In the genomic region with DNA sequence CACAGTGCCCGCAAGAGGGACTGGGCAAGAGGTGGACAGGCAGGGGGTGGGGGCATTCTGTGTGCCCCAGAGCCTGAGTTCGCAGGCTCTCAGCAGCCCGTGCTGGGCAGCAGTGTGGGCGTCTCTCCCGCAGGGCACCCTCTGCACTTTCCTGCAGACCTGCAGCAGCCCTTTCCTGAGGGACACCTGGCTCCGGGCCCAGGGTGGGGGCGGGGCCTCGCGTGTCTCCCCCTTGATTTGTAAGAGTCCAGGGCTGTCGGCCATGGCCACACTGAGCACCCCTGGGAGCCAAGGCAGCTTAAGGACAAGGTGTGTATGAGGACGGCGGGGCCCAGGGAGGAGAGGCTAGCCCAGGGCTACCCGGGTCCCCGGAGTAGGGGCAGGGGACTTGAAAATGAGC, we compare ENCODE assay signal across 11 cellular contexts. TPM values are rescaled to one million over a fixed set of nuclear protein-coding genes. Genes with fewer than 3 reads are reported as not detected.
A peak's percentile ranks its signal among the peaks of the same experiment; 100 is the strongest.
DNase-seq lines count a peak whose midpoint lies in the region; ATAC-seq and TF ChIP-seq lines count a peak whose summit lies in the region.
"Had no signal": no experiment of that assay in that cellular context is flagged by ENCODE, and none has a peak within 500 bp of the region (broad histone marks: within the 10 kb centered on the region; RNA-seq: fewer than 3 reads in every experiment).

No MANE protein-coding gene starts in this region.

- peak; percentile 64 for DNase-seq in H7
- DNase-seq in SK-N-SH, result no peak
- DNase-seq in left lobe of liver (ENCODE audit: low spot score), result peak; percentile 89
- no peak for DNase-seq in activated CD8-positive, alpha-beta memory T cell treated with anti-CD3 and anti-CD28 coated beads, Interleukin-2, amount 50 U/mL, for 48 hours
- no peak for DNase-seq in HT-29 (ENCODE audit: low spot score)
- DNase-seq in AG20443 (ENCODE audit: low spot score), result no peak
- DNase-seq: activated gamma-delta T cell treated with Interleukin-2 at 50 U/mL for 16 hours, islet precursor cell, NCI-H146 had no signal

- H3K36me3 ChIP-seq in H7 (replicated peaks; ENCODE audit: control insufficient read depth, insufficient read depth, low read length), result no peaks in the 10 kb centered on the region
- H3K36me3 ChIP-seq in SK-N-SH (replicated peaks in 1 of 2; ENCODE audit: control insufficient read depth in 1 of 2, insufficient read depth in 2 of 2, low read length in 1 of 2), result no peaks in the 10 kb centered on the region

- H3F3A ChIP-seq in SK-N-SH (replicated peaks; ENCODE audit: insufficient read depth), result peaks cover 10% of the 10 kb centered on the region

- TF ChIP-seq RAD21 in SK-N-SH (IDR thresholded peaks at IDR 0.05; ENCODE audit: low read length), result no peak

- no peaks in the 10 kb centered on the region for H4K20me1 ChIP-seq in SK-N-SH (ENCODE audit: insufficient read depth)

- H3K4me2 ChIP-seq in SK-N-SH, result peak overlapping the region; percentile 77; the same call in 1 of the 2 replicates

- no peaks in the 10 kb centered on the region for H3K9me3 ChIP-seq in SK-N-SH

- TF ChIP-seq CTCF in SK-N-SH (IDR thresholded peaks at IDR 0.05), result no peak

- H3K27ac ChIP-seq in SK-N-SH (ENCODE audit: low read depth in 2 of 2, low read length in 1 of 2), result peak overlapping the region; percentile 63 to 97; a peak in 3 of 4 replicates
- peak overlapping the region in 18 of 21 experiments; percentile 6 to 85 (median 66) for H3K27ac ChIP-seq in skin epidermis

- H3K4me1 ChIP-seq in SK-N-SH (ENCODE audit: control insufficient read depth in 1 of 2, insufficient read depth in 2 of 2, low read depth in 1 of 2, low read length in 1 of 2), result peaks cover 19 to 81% of the 10 kb centered on the region in 2 experiments

- H3K79me2 ChIP-seq in SK-N-SH (ENCODE audit: insufficient read depth), result no peaks in the 10 kb centered on the region

- TF ChIP-seq EP300 in SK-N-SH (IDR thresholded peaks at IDR 0.05; ENCODE audit: borderline replicate concordance in 1 of 2, low read depth in 1 of 2, low read length in 1 of 2), result no peak

- H3K27me3 ChIP-seq in H7 (ENCODE audit: control insufficient read depth, insufficient read depth, low read length) (no peaks in the 10 kb centered on the region), SK-N-SH (ENCODE audit: insufficient read depth) (no peaks in the 10 kb centered on the region)

- H3K9ac ChIP-seq in SK-N-SH, result peak overlapping the region; percentile 53

- POLR2A ChIA-PET in SK-N-SH (lab: Yijun Ruan, JAX), result interaction anchor here (1.3 to 2.3 kb wide), 5 partner anchors 11 to 91 kb away, joined by 3 to 25 read pairs (median 4); no protein-coding TSS in a partner anchor

- 64% methylated on average over 7 of the region's 14 CpGs for WGBS in SK-N-SH (ENCODE audit: low lambda C conversion rate)

- H3K4me3 ChIP-seq in H7 (ENCODE audit: insufficient read depth, low read depth, low read length) (no peak overlapping the region), SK-N-SH (ENCODE audit: low read depth in 2 of 2, low read length in 1 of 2) (no peak overlapping the region), skin epidermis (no peak overlapping the region)

- peak; percentile 45 for ATAC-seq in left lobe of liver
- no peak for ATAC-seq in HG03520 (IDR thresholded peaks at IDR 0.05; ENCODE audit: unreplicated experiment)

- CTCF ChIA-PET in SK-N-SH (lab: Yijun Ruan, JAX), result interaction anchor here (0.7 to 15.7 kb wide), 10 partner anchors 19 to 1460 kb away, joined by 3 to 295 read pairs (median 5); partner anchors contain the start of genes BAHCC1 and SLC38A10

- H3K9me2 ChIP-seq in SK-N-SH, result no peaks in the 10 kb centered on the region

- 0 out of 2 replicates have a peak overlapping the region, but pooled peaks have one; percentile 61 for H2AFZ ChIP-seq in SK-N-SH (ENCODE audit: low read depth)

TF ChIP-seq in SK-N-SH, 30 proteins besides CTCF, POLR2A, EP300 and RAD21:
- TF ChIP-seq GABPA (IDR thresholded peaks at IDR 0.05; ENCODE audit: low read depth) (no peak), USF1 (IDR thresholded peaks at IDR 0.05; ENCODE audit: borderline replicate concordance, low read depth) (no peak), ELF1 (IDR thresholded peaks at IDR 0.05) (no peak), TCF12 (IDR thresholded peaks at IDR 0.05) (no peak), CHD2 (IDR thresholded peaks at IDR 0.05; ENCODE audit: low read length, partially characterized antibody) (peak; percentile 19)

RNA-seq across cellular contexts. Expression of gene SLC38A10, which starts 33.4 kb away (rescaled TPM):
- 39.1 and 44.2 TPM in 2 replicates for total RNA-seq in H7 (2014; rRNA removed; shearing (Covaris generic))
- polyA plus RNA-seq in SK-N-SH (2012; rRNA removed), result 64.3 and 82.2 TPM in 2 replicates
- 29.3 and 49.2 TPM in 2 replicates for polyA plus RNA-seq in SK-N-SH (2012; cell fraction: cytosol; rRNA removed)
- polyA plus RNA-seq in SK-N-SH (2012; cell fraction: nucleus; rRNA removed), result 190 and 211 TPM in 2 replicates
- 101 TPM for total RNA-seq in left lobe of liver
- 109 and 116 TPM in 2 replicates for total RNA-seq in HT-29 (2014; rRNA removed; shearing (Covaris generic))

Comparison
In these comparisons a context has a peak if more than half of its experiments do, and no peak if none do; other contexts are left out.
1. DNase-seq: peak in H7 (single experiment) and left lobe of liver (single experiment); none in SK-N-SH (single experiment), activated CD8-positive, alpha-beta memory T cell treated with anti-CD3 and anti-CD28 coated beads, Interleukin-2, amount 50 U/mL, for 48 hours (single experiment), HT-29 (single experiment) and AG20443 (single experiment).